Comparison of ENCODE assay signal across 8 cellular contexts in genomic region chrX:16869393-16870094, GRCh38. TPM values are rescaled to one million over a fixed set of nuclear protein-coding genes. Genes with fewer than 3 reads are reported as not detected.
DNase-seq lines count a peak whose midpoint lies in the region; ATAC-seq lines count a peak whose summit lies in the region.

No MANE protein-coding gene starts in this region.

- no peaks in the 10 kb centered on the region for H3K27me3 ChIP-seq in esophagus (ENCODE audit: control insufficient read depth in 1 of 2, insufficient read depth in 2 of 2, low read length in 2 of 2)

- peak overlapping the region; percentile 97 for H3K4me3 Mint-ChIP-seq in activated CD8-positive, alpha-beta memory T cell treated with anti-CD3 and anti-CD28 coated beads, Interleukin-2, amount 10 ng/mL, durations not matched to agents 7 days and 5 days
- peak overlapping the region; percentile 93 to 99 (median 96) for H3K4me3 Mint-ChIP-seq in naive thymus-derived CD8-positive, alpha-beta T cell

- H3K27ac ChIP-seq in esophagus (ENCODE audit: low read depth in 2 of 2, low read length in 1 of 2) (peak overlapping the region; percentile 82 to 94), urinary bladder (ENCODE audit: low read depth) (peak overlapping the region; percentile 95)

- H3K27ac Mint-ChIP-seq in activated CD8-positive, alpha-beta memory T cell treated with anti-CD3 and anti-CD28 coated beads, Interleukin-2, amount 10 ng/mL, durations not matched to agents 7 days and 5 days: peak overlapping the region; percentile 96
- peak overlapping the region; percentile 90 to 98 (median 98) for H3K27ac Mint-ChIP-seq in naive thymus-derived CD8-positive, alpha-beta T cell

- H3K4me1 ChIP-seq in esophagus (ENCODE audit: control insufficient read depth in 2 of 2, insufficient read depth in 2 of 2, low read length in 1 of 2) (peaks cover 0 to 2% of the 10 kb centered on the region in 2 donors), urinary bladder (ENCODE audit: insufficient read depth) (no peaks in the 10 kb centered on the region)

- peaks cover 39% of the 10 kb centered on the region for H3K4me1 Mint-ChIP-seq in activated CD8-positive, alpha-beta memory T cell treated with anti-CD3 and anti-CD28 coated beads, Interleukin-2, amount 10 ng/mL, durations not matched to agents 7 days and 5 days
- peaks cover 12 to 44% (median 38%) of the 10 kb centered on the region in 4 donors for H3K4me1 Mint-ChIP-seq in naive thymus-derived CD8-positive, alpha-beta T cell

- WGBS in esophagus, 2 donors: 1 to 7% methylated on average over 31 to 90 of the region's 92 CpGs
- WGBS in urinary bladder: 0% methylated on average over 52 of the region's 92 CpGs

- peak; percentile 46 for ATAC-seq in HG02852 (IDR thresholded peaks at IDR 0.05; ENCODE audit: unreplicated experiment)
- ATAC-seq in activated CD8-positive, alpha-beta memory T cell treated with anti-CD3 and anti-CD28 coated beads, Interleukin-2, amount 10 ng/mL, durations not matched to agents 7 days and 5 days: peak; percentile 52
- ATAC-seq in naive thymus-derived CD8-positive, alpha-beta T cell: peak; percentile 33 to 44

- peaks cover 18% of the 10 kb centered on the region for H3K36me3 Mint-ChIP-seq in activated CD8-positive, alpha-beta memory T cell treated with anti-CD3 and anti-CD28 coated beads, Interleukin-2, amount 10 ng/mL, durations not matched to agents 7 days and 5 days
- peaks cover 0 to 15% (median 0%) of the 10 kb centered on the region in 3 donors for H3K36me3 Mint-ChIP-seq in naive thymus-derived CD8-positive, alpha-beta T cell

- POLR2A ChIA-PET in naive thymus-derived CD8-positive, alpha-beta T cell (lab: Charles Lee): interaction anchor here (0.5 to 3.0 kb wide), 6 partner anchors 14 to 1014 kb away, joined by 3 to 37 read pairs (median 4); partner anchors contain the start of gene REPS2

- H3K9me3 ChIP-seq in esophagus (ENCODE audit: control insufficient read depth in 2 of 2, insufficient read depth in 1 of 2, low read depth in 1 of 2, low read length in 1 of 2): no peaks in the 10 kb centered on the region

- H3K9me3 Mint-ChIP-seq in activated CD8-positive, alpha-beta memory T cell treated with anti-CD3 and anti-CD28 coated beads, Interleukin-2, amount 10 ng/mL, durations not matched to agents 7 days and 5 days (ENCODE audit: low read depth): no peaks in the 10 kb centered on the region
- no peaks in the 10 kb centered on the region for H3K9me3 Mint-ChIP-seq in naive thymus-derived CD8-positive, alpha-beta T cell

- H3K36me3 ChIP-seq in esophagus (ENCODE audit: control insufficient read depth in 2 of 2, insufficient read depth in 2 of 2, low read length in 1 of 2) (no peaks in the 10 kb centered on the region), urinary bladder (ENCODE audit: insufficient read depth) (no peaks in the 10 kb centered on the region)

- no peaks in the 10 kb centered on the region for H3K27me3 Mint-ChIP-seq in activated CD8-positive, alpha-beta memory T cell treated with anti-CD3 and anti-CD28 coated beads, Interleukin-2, amount 10 ng/mL, durations not matched to agents 7 days and 5 days
- no peaks in the 10 kb centered on the region for H3K27me3 Mint-ChIP-seq in naive thymus-derived CD8-positive, alpha-beta T cell

- CTCF ChIA-PET in activated CD8-positive, alpha-beta memory T cell treated with anti-CD3 and anti-CD28 coated beads, Interleukin-2, amount 10 ng/mL, durations not matched to agents 7 days and 5 days (lab: Charles Lee): interaction anchor here (1.7 kb wide), 1 partner anchor 13 kb away, joined by 10 read pairs; no protein-coding TSS in a partner anchor

- peak; percentile 2 to 6 for DNase-seq in SHP77 (lab: John Stamatoyannopoulos, UW)
- no peak for DNase-seq in SHP77 treated with DMSO at 0.1 percent for 48 hours (lab: John Stamatoyannopoulos, UW)
- DNase-seq in NCI-H2196 (lab: John Stamatoyannopoulos, UW; ENCODE audit: unreplicated experiment): peak; percentile 23
- peak; percentile 66 for DNase-seq in activated CD8-positive, alpha-beta memory T cell treated with anti-CD3 and anti-CD28 coated beads, Interleukin-2, amount 10 ng/mL, durations not matched to agents 7 days and 5 days
- DNase-seq in naive thymus-derived CD8-positive, alpha-beta T cell: peak in 9 of 10 donors; percentile 29 to 61 (median 40)

- H3K4me3 ChIP-seq in esophagus (ENCODE audit: low read depth in 1 of 2, low read length in 2 of 2): peak overlapping the region; percentile 60 to 73
- peak overlapping the region; percentile 83 for H3K4me3 ChIP-seq in urinary bladder (ENCODE audit: low read depth, low read length)

RNA-seq across cellular contexts. Expression of gene RBBP7, which starts 0.6 kb away (rescaled TPM):
- total RNA-seq in activated CD8-positive, alpha-beta memory T cell treated with anti-CD3 and anti-CD28 coated beads, Interleukin-2, amount 10 ng/mL, durations not matched to agents 7 days and 5 days: 100 to 1,000 TPM; 178 to 193 TPM
- polyA plus RNA-seq in esophagus (10 to 100 TPM; 72.0 to 87.0 TPM), urinary bladder (121 TPM)
- total RNA-seq in naive thymus-derived CD8-positive, alpha-beta T cell: 100 to 1,000 TPM; 110 to 118 TPM
- 100 to 1,000 TPM; 146 to 175 (median 154) TPM for polyA plus RNA-seq in naive thymus-derived CD8-positive, alpha-beta T cell
- 128 TPM for total RNA-seq in urinary bladder
